2 cellular contexts compared by ENCODE assay signal in the genomic region with DNA sequence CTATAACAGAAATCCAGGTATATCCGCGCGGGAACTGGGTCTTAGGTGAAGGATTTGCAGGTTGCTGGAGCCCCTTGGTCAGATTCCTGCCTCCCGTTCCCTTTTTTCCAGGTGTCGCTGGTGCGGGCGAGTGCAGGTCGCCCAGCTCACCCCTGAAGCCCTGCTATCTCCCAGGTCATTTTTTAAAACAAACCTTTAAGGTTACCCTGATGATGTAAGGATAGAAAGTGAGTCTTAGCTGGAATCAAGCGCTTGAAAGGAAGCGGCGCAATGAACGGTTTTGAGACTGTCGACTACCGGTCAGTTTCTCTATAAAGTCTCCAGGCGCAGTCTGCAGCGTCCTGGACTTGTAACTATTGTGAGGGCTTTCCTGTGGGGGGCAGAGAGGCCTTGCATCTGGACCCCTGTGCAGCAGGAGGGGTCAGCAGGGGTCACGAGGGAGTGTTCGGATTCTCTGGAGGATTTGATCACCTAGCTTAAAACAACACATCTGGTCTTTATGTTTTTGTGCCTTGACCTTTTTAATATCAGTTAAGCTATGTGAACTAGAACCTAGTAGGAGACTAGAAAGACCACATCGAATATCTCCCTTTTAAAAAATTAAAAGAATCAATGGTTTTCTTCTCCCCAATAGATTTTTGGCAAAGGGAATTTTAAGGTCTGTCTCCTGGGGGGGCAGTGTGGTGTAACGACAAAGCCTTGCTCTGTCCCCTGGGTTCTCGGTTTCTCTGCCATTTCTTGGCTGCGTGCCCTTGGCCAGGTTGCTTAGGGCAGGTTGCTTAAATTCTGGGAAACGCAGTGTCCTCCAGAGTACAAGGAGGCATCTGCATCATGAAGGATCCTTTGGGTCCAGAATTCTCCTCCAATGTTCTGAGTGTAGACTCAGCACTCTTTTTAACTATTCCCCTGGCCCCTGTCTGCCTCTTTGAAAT.
TF ChIP-seq lines count a peak whose summit lies in the region.

No MANE protein-coding gene starts in this region.

TF ChIP-seq in HepG2, 621 proteins besides CTCF, POLR2A, EP300 and RAD21 (continued from another document):
- TF ChIP-seq, protein P1, sequence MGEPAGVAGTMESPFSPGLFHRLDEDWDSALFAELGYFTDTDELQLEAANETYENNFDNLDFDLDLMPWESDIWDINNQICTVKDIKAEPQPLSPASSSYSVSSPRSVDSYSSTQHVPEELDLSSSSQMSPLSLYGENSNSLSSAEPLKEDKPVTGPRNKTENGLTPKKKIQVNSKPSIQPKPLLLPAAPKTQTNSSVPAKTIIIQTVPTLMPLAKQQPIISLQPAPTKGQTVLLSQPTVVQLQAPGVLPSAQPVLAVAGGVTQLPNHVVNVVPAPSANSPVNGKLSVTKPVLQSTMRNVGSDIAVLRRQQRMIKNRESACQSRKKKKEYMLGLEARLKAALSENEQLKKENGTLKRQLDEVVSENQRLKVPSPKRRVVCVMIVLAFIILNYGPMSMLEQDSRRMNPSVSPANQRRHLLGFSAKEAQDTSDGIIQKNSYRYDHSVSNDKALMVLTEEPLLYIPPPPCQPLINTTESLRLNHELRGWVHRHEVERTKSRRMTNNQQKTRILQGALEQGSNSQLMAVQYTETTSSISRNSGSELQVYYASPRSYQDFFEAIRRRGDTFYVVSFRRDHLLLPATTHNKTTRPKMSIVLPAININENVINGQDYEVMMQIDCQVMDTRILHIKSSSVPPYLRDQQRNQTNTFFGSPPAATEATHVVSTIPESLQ (CRISPR knock-in tag; conservative IDR thresholded peaks at IDR 0.05) = no peak

TF ChIP-seq in HEK293T, 16 proteins besides CTCF, POLR2A, EP300 and RAD21:
- TF ChIP-seq, protein P2, sequence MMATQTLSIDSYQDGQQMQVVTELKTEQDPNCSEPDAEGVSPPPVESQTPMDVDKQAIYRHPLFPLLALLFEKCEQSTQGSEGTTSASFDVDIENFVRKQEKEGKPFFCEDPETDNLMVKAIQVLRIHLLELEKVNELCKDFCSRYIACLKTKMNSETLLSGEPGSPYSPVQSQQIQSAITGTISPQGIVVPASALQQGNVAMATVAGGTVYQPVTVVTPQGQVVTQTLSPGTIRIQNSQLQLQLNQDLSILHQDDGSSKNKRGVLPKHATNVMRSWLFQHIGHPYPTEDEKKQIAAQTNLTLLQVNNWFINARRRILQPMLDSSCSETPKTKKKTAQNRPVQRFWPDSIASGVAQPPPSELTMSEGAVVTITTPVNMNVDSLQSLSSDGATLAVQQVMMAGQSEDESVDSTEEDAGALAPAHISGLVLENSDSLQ (IDR thresholded peaks at IDR 0.05) = no peak
- no peak for TF ChIP-seq TARDBP (IDR thresholded peaks at IDR 0.05)
- no peak for TF ChIP-seq FOXM1 (IDR thresholded peaks at IDR 0.05; ENCODE audit: borderline replicate concordance)
- no peak for TF ChIP-seq BHLHE40 (IDR thresholded peaks at IDR 0.05; ENCODE audit: borderline replicate concordance)
